In the genomic region with DNA sequence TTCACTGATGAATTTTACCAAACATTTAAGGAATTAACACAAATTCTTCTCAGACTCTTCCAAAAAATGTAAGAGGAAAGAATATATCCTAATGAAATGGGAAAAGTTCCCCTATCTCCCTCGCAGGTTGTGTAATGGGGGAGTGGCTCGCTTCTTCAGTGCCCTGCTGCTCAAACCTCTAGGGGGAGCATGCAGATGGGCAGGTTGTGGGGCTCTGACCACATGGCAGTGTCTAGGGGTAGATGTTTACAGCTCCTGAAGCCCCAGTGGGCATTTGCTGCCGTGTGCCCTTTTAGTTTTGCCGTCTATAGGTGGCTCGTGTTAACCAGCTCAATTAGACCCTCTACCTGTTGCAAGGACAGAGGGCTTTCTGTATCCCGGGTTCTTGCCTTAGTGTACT, we compare ENCODE assay signal across 8 cellular contexts.
DNase-seq lines count a peak whose midpoint lies in the region; FAIRE-seq and TF ChIP-seq lines count a peak whose summit lies in the region.
"Not testable (repeated sequence)": the region's sequence is repeated elsewhere in the genome, so short reads cannot be mapped to it uniquely, and the experiment has no call there.

No MANE protein-coding gene starts in this region.

- H3K4ac ChIP-seq in H9 (ENCODE audit: low read depth, low read length); H1 (replicated peaks; ENCODE audit: insufficient read length, low read depth, low read length): not testable (repeated sequence)

- peak; percentile 28 for FAIRE-seq in H1 (lab: Jason Lieb, UNC)

- H3K4me3 ChIP-seq in WERI-Rb-1 (ENCODE audit: low read depth, low read length); H1 (ENCODE audit: extremely low read depth in 1 of 4, insufficient read depth in 2 of 4, low read depth in 3 of 4, low read length in 4 of 4): not testable (repeated sequence)

- H3K27me3 Mint-ChIP-seq in H9 (ENCODE audit: low read depth); glutamatergic neuron (ENCODE audit: unreplicated experiment); nephron progenitor cell (ENCODE audit: low read depth, poor library complexity): not testable (repeated sequence)

- POLR2A ChIA-PET in H1 (lab: Charles Lee; ENCODE audit: partially characterized antibody): interaction anchor here (1.4 kb wide), 1 partner anchor 13 kb away, joined by 4 read pairs; no protein-coding TSS in a partner anchor

- H3K27ac ChIP-seq in H9 (ENCODE audit: insufficient read length, low read depth, low read length); WERI-Rb-1; H1 (ENCODE audit: low read depth, low read length): not testable (repeated sequence)

- not testable (repeated sequence) for H3K9me3 ChIP-seq in H9 (ENCODE audit: control insufficient read depth, low read depth, low read length); WERI-Rb-1 (ENCODE audit: severe bottlenecking); H1 (ENCODE audit: insufficient read depth in 2 of 2, low read depth in 1 of 2, low read length in 1 of 2)

- H4K20me1 ChIP-seq in H9 (ENCODE audit: control insufficient read depth, insufficient read depth, insufficient read length); H1 (replicated peaks in 1 of 2; ENCODE audit: control insufficient read depth in 1 of 2, insufficient read depth in 2 of 2, low read length in 2 of 2): not testable (repeated sequence)

- TF ChIP-seq EP300 in H1 (IDR thresholded peaks at IDR 0.05; ENCODE audit: borderline replicate concordance in 1 of 2, low read depth in 2 of 2, low read length in 2 of 2): not testable (repeated sequence)

- not testable (repeated sequence) for H2BK120ac ChIP-seq in H9 (ENCODE audit: low read depth, low read length, poor library complexity, severe bottlenecking); H1 (replicated peaks; ENCODE audit: low read depth, low read length)

- H3K9me3 Mint-ChIP-seq in H9; glutamatergic neuron (ENCODE audit: unreplicated experiment); nephron progenitor cell: not testable (repeated sequence)

- H3K4me3 Mint-ChIP-seq in H9; glutamatergic neuron (ENCODE audit: unreplicated experiment); nephron progenitor cell: not testable (repeated sequence)

- not testable (repeated sequence) for H4K5ac ChIP-seq in H9 (ENCODE audit: insufficient read length, low read depth, low read length); H1 (ENCODE audit: insufficient read length, low read depth, low read length)

- peak; percentile 23 for DNase-seq in DMS 273 (lab: John Stamatoyannopoulos, UW; ENCODE audit: unreplicated experiment)
- peak; percentile 68 for DNase-seq in H9
- peak; percentile 3 for DNase-seq in NAMALWA (ENCODE audit: low spot score)
- DNase-seq in NCI-H82 (lab: John Stamatoyannopoulos, UW): peak; percentile 25
- peak; percentile 11 for DNase-seq in WERI-Rb-1
- peak in 1 of 2 experiments; percentile 54 for DNase-seq in H1 (ENCODE audit: low read depth in 1 of 2, low spot score in 2 of 2)
- not testable (repeated sequence) for DNase-seq in glutamatergic neuron, nephron progenitor cell

- not testable (repeated sequence) for H3K9ac ChIP-seq in H9 (ENCODE audit: extremely low read depth, insufficient read length, low read length); H1 (replicated peaks in 1 of 4; ENCODE audit: extremely low read depth in 1 of 4, low read depth in 3 of 4, low read length in 3 of 4)

- not testable (repeated sequence) for H3K4me1 ChIP-seq in H9 (ENCODE audit: insufficient read depth, low read length); H1 (replicated peaks in 1 of 4; ENCODE audit: control insufficient read depth in 3 of 4, insufficient read depth in 4 of 4, low read length in 3 of 4)

- not testable (repeated sequence) for H3K23ac ChIP-seq in H9 (ENCODE audit: insufficient read length, low read depth, low read length); H1 (ENCODE audit: insufficient read length)

- not testable (repeated sequence) for H3K56ac ChIP-seq in H9 (ENCODE audit: insufficient read length, low read depth, low read length); H1 (replicated peaks; ENCODE audit: insufficient read length, low read depth, low read length)

- H3K27ac Mint-ChIP-seq in H9: not testable (repeated sequence)
- H3K27ac Mint-ChIP-seq in glutamatergic neuron (ENCODE audit: unreplicated experiment): peak overlapping the region; percentile 11
- peak overlapping the region; percentile 37 for H3K27ac Mint-ChIP-seq in nephron progenitor cell

- TF ChIP-seq RAD21 in H1 (IDR thresholded peaks at IDR 0.05 in 1 of 2, conservative IDR thresholded peaks at IDR 0.05 in 1 of 2; ENCODE audit: low read depth in 2 of 2, low read length in 2 of 2): peak; percentile 35 to 52; a peak in 3 of 4 replicates

- H2AK5ac ChIP-seq in H9 (ENCODE audit: insufficient read length, low read length); H1 (ENCODE audit: low read depth, low read length): not testable (repeated sequence)

- TF ChIP-seq CTCF in H9 (conservative IDR thresholded peaks at IDR 0.05): peak; percentile 75
- TF ChIP-seq CTCF in WERI-Rb-1 (IDR thresholded peaks at IDR 0.05; ENCODE audit: low read depth, low read length): peak; percentile 18; the same call in 1 of the 2 replicates
- peak; percentile 43 to 71 (median 58) for TF ChIP-seq CTCF in H1 (IDR thresholded peaks at IDR 0.05; ENCODE audit: control extremely low read depth in 1 of 3, insufficient read depth in 1 of 3, low read depth in 1 of 3, low read length in 3 of 3)
- TF ChIP-seq CTCF in glutamatergic neuron (IDR thresholded peaks at IDR 0.05; ENCODE audit: partially characterized antibody, unreplicated experiment): peak; percentile 21
- not testable (repeated sequence) for TF ChIP-seq CTCF in nephron progenitor cell (IDR thresholded peaks at IDR 0.05)

- not testable (repeated sequence) for TF ChIP-seq POLR2A in H1 (IDR thresholded peaks at IDR 0.05; ENCODE audit: control extremely low read depth in 1 of 2, low read depth in 2 of 2, low read length in 2 of 2)

- H2BK5ac ChIP-seq in H9 (ENCODE audit: insufficient read length, low read length); H1 (ENCODE audit: low read depth, low read length): not testable (repeated sequence)

- H3K79me1 ChIP-seq in H9 (ENCODE audit: insufficient read depth, low read depth, low read length, poor library complexity, severe bottlenecking); H1 (ENCODE audit: low read depth, low read length): not testable (repeated sequence)

- H3K79me2 ChIP-seq in H9 (ENCODE audit: insufficient read depth, low read length); H1 (ENCODE audit: control insufficient read depth in 1 of 2, insufficient read depth in 2 of 2, low read length in 2 of 2): not testable (repeated sequence)

- H2AFZ ChIP-seq in H9 (ENCODE audit: low read length); H1 (ENCODE audit: low read length): not testable (repeated sequence)

- H3K4me1 Mint-ChIP-seq in H9 (peaks cover 28 to 35% of the 10 kb centered on the region in 2 experiments), nephron progenitor cell (peaks cover 12% of the 10 kb centered on the region)
- not testable (repeated sequence) for H3K4me1 Mint-ChIP-seq in glutamatergic neuron (ENCODE audit: low read depth, unreplicated experiment)

- not testable (repeated sequence) for H4K8ac ChIP-seq in H9 (replicated peaks; ENCODE audit: insufficient read length, low read depth, low read length); H1 (ENCODE audit: extremely low read depth, insufficient read depth, low read length)

- not testable (repeated sequence) for H3K27me3 ChIP-seq in H9 (ENCODE audit: insufficient read depth, low read length); WERI-Rb-1 (ENCODE audit: insufficient read depth, low read depth, severe bottlenecking); H1 (replicated peaks in 1 of 4; ENCODE audit: control insufficient read depth in 3 of 4, extremely low read depth in 1 of 4, insufficient read depth in 3 of 4, low read length in 3 of 4)

- H3K36me3 Mint-ChIP-seq in H9 (ENCODE audit: insufficient read depth in 1 of 3, low read depth in 3 of 3); glutamatergic neuron (ENCODE audit: unreplicated experiment); nephron progenitor cell (ENCODE audit: low read depth): not testable (repeated sequence)

- H3K23me2 ChIP-seq in H9 (ENCODE audit: insufficient read length, low read depth, low read length, poor library complexity, severe bottlenecking); H1 (ENCODE audit: low read depth, low read length): not testable (repeated sequence)

- H2BK20ac ChIP-seq in H9 (ENCODE audit: low read depth, low read length, poor library complexity, severe bottlenecking); H1 (ENCODE audit: low read length): not testable (repeated sequence)

- CTCF ChIA-PET in H1 (lab: Charles Lee; ENCODE audit: partially characterized antibody): interaction anchor here (0.7 to 2.2 kb wide), 13 partner anchors 10 to 224 kb away, joined by 3 to 8 read pairs (median 4); no protein-coding TSS in a partner anchor

- not testable (repeated sequence) for H3K14ac ChIP-seq in H9 (ENCODE audit: insufficient read depth, low read length); H1 (ENCODE audit: insufficient read length)

- not testable (repeated sequence) for H4K91ac ChIP-seq in H9 (ENCODE audit: insufficient read length, low read depth, low read length); H1 (replicated peaks; ENCODE audit: insufficient read length, low read length)

- H3K18ac ChIP-seq in H9 (ENCODE audit: insufficient read length, low read depth, low read length); H1 (ENCODE audit: extremely low read depth, low read length): not testable (repeated sequence)

- not testable (repeated sequence) for H2BK12ac ChIP-seq in H9 (ENCODE audit: insufficient read length, low read depth, low read length)
- H2BK12ac ChIP-seq in H1 (ENCODE audit: low read depth, low read length): peak overlapping the region; percentile 64; the same call in 1 of the 2 replicates

- H3K4me2 ChIP-seq in H9 (ENCODE audit: insufficient read depth, insufficient read length, low read length); H1 (ENCODE audit: insufficient read depth in 1 of 2, low read depth in 2 of 2, low read length in 2 of 2): not testable (repeated sequence)

- H3K36me3 ChIP-seq in WERI-Rb-1; H1 (ENCODE audit: control insufficient read depth in 2 of 4, insufficient read depth in 4 of 4, low read length in 3 of 4): not testable (repeated sequence)

- WGBS in H9 (ENCODE audit: extremely low coverage, insufficient read length, low lambda C conversion rate): no CpG with 5 or more reads among the region's 6 CpGs
- 84% methylated on average over 6 of the region's 6 CpGs; no CpG with 5 or more reads in 1 of the 2 experiments for WGBS in H1 (ENCODE audit: extremely low coverage in 1 of 2, insufficient coverage in 1 of 2, insufficient read length in 1 of 2, insufficient replicate concordance in 2 of 2, low coverage in 1 of 2, low lambda C conversion rate in 2 of 2, missing lambda C conversion rate in 1 of 2), 2 experiments

- H2BK15ac ChIP-seq in H9 (ENCODE audit: low read depth, low read length); H1 (ENCODE audit: low read length): not testable (repeated sequence)

- H3T11ph ChIP-seq in H9 (ENCODE audit: low read length): not testable (repeated sequence)
